In genomic region chr2:236644067-236644466, GRCh38 we compare ENCODE assay signal across 16 cellular contexts.
"Had no signal": no experiment of that assay in that cellular context is flagged by ENCODE, and none has a peak within 500 bp of the region (broad histone marks: within the 10 kb centered on the region; RNA-seq: fewer than 3 reads in every experiment).

No MANE protein-coding gene starts in this region.

- H3K27ac ChIP-seq: pancreas had no signal

- H3K36me3 ChIP-seq: adrenal gland, esophagus squamous epithelium, heart right ventricle, pancreas, transverse colon had no signal

- H3K4me1 ChIP-seq: adrenal gland, psoas muscle had no signal

- ATAC-seq: heart right ventricle, pancreas, psoas muscle, right cardiac atrium, T-cell had no signal

- H3K9me3 ChIP-seq: adrenal gland, pancreas, transverse colon had no signal

- DNase-seq: activated CD8-positive, alpha-beta memory T cell treated with anti-CD3 and anti-CD28 coated beads, Interleukin-2, amount 50 U/mL, for 4 hours; activated naive CD4-positive, alpha-beta T cell; activated T-cell treated with anti-CD3 and anti-CD28 coated beads, Interleukin-2, amount 50 U/mL, for 24 hours; cortex of kidney; esophagus squamous epithelium; heart right ventricle; psoas muscle; stimulated activated CD4-positive, alpha-beta T cell treated with anti-CD3 and anti-CD28 coated beads, Interleukin-12 subunit alpha, Interleukin-12 subunit beta, amount 100 ng/mL, for 4 hours; stimulated activated CD4-positive, alpha-beta T cell treated with anti-CD3 and anti-CD28 coated beads, Interleukin-4, amount 100 ng/mL, for 4 hours; stimulated activated naive CD8-positive, alpha-beta T cell treated with anti-CD3 and anti-CD28 coated beads, Interleukin-15, Interleukin-2, amounts not matched to agents 100 U/mL and 50 U/mL, for 24 hours; T-cell; T-helper 9 cell; transverse colon had no signal

- H3K27me3 ChIP-seq: adrenal gland, esophagus squamous epithelium, heart right ventricle, pancreas, transverse colon had no signal

- H3K4me3 ChIP-seq: adrenal gland, esophagus squamous epithelium, heart right ventricle, pancreas, psoas muscle, transverse colon had no signal
